Comparison of ENCODE assay signal across 10 cellular contexts in genomic region chr10:110168601-110169481, GRCh38. TPM values are rescaled to one million over a fixed set of nuclear protein-coding genes. Genes with fewer than 3 reads are reported as not detected.
DNase-seq lines count a peak whose midpoint lies in the region; ATAC-seq, FAIRE-seq and TF ChIP-seq lines count a peak whose summit lies in the region.
"Had no signal": no experiment of that assay in that cellular context is flagged by ENCODE, and none has a peak within 500 bp of the region (broad histone marks: within the 10 kb centered on the region; RNA-seq: fewer than 3 reads in every experiment).

No MANE protein-coding gene starts in this region.

- DNase-seq in NCI-H82 (lab: John Stamatoyannopoulos, UW): peak; percentile 10
- no peak for DNase-seq in NCI-H82 treated with DMSO at 0.1 percent for 48 hours (lab: John Stamatoyannopoulos, UW; ENCODE audit: unreplicated experiment)
- DNase-seq in foreskin keratinocyte: no peak
- DNase-seq in GM12892 (ENCODE audit: insufficient read length): no peak
- DNase-seq in EL: no peak
- DNase-seq in hypothalamus (lab: John Stamatoyannopoulos, UW): no peak
- DNase-seq: effector CD8-positive, alpha-beta T cell had no signal

- no peaks in the 10 kb centered on the region for H3K9me3 ChIP-seq in parathyroid adenoma (ENCODE audit: control insufficient read depth, low read length)
- H3K9me3 ChIP-seq: prostate gland had no signal

- no peak overlapping the region for H3K4me2 ChIP-seq in parathyroid adenoma (ENCODE audit: low read length)

- H3K79me2 ChIP-seq in parathyroid adenoma: no peaks in the 10 kb centered on the region

- H3K4me1 ChIP-seq in foreskin keratinocyte (no peaks in the 10 kb centered on the region), parathyroid adenoma (no peaks in the 10 kb centered on the region)
- H3K4me1 ChIP-seq: prostate gland had no signal

- no peak overlapping the region for H3K9ac ChIP-seq in parathyroid adenoma

- H2AFZ ChIP-seq in parathyroid adenoma: peak overlapping the region; percentile 84

- H3K36me3 ChIP-seq in parathyroid adenoma (ENCODE audit: control insufficient read depth, insufficient read depth, low read length): no peaks in the 10 kb centered on the region
- H3K36me3 ChIP-seq: prostate gland had no signal

- no peak for FAIRE-seq in GM12892 (lab: Jason Lieb, UNC)

- ATAC-seq in HG03442 (IDR thresholded peaks at IDR 0.05; ENCODE audit: unreplicated experiment): peak; percentile 50
- peak; percentile 26 for ATAC-seq in foreskin keratinocyte

- TF ChIP-seq POLR2A in GM12892 (IDR thresholded peaks at IDR 0.05; ENCODE audit: low read depth, low read length): no peak

- H3K27ac ChIP-seq in foreskin keratinocyte (no peak overlapping the region), parathyroid adenoma (no peak overlapping the region)
- H3K27ac ChIP-seq: prostate gland had no signal

- no peak overlapping the region for H3K4me3 ChIP-seq in parathyroid adenoma (ENCODE audit: low read depth, low read length)
- H3K4me3 ChIP-seq: prostate gland had no signal

- TF ChIP-seq CTCF in foreskin keratinocyte (conservative IDR thresholded peaks at IDR 0.05) (no peak), parathyroid adenoma (IDR thresholded peaks at IDR 0.05) (no peak)

- H3K27me3 ChIP-seq in foreskin keratinocyte (peaks cover 46% of the 10 kb centered on the region), parathyroid adenoma (ENCODE audit: control insufficient read depth, insufficient read depth, low read length) (no peaks in the 10 kb centered on the region)

RNA-seq across cellular contexts. Expression of gene MXI1, which starts 38.6 kb away (rescaled TPM):
- total RNA-seq in foreskin keratinocyte: 6.8 and 8.4 TPM in 2 replicates
- 3.6 and 4.0 TPM in 2 replicates for polyA plus RNA-seq in foreskin keratinocyte
- 16.5 TPM for polyA plus RNA-seq in GM12892 (2012; ENCODE audit: missing spikeins)
